Comparison of ENCODE assay signal across 8 cellular contexts in genomic region chr2:199462167-199462976, GRCh38. TPM values are rescaled to one million over a fixed set of nuclear protein-coding genes. Genes with fewer than 3 reads are reported as not detected.
DNase-seq lines count a peak whose midpoint lies in the region; ATAC-seq and TF ChIP-seq lines count a peak whose summit lies in the region.

No MANE protein-coding gene starts in this region.

- H3K27me3 ChIP-seq in CD4-positive, alpha-beta memory T cell (ENCODE audit: insufficient read depth, low read length), result peaks cover 68% of the 10 kb centered on the region

- no peak overlapping the region for H3K27ac Mint-ChIP-seq in stimulated activated naive CD8-positive, alpha-beta T cell treated with anti-CD3 and anti-CD28 coated beads, Interleukin-15, Interleukin-2, amounts not matched to agents 100 ng/mL and 50 ng/mL, for 24 hours
- H3K27ac Mint-ChIP-seq in MCF 10A (ENCODE audit: low read depth, unreplicated experiment) (no peak overlapping the region), mesothelial cell of epicardium (no peak overlapping the region)
- peak overlapping the region in 1 of 7 donors; percentile 88 for H3K27ac Mint-ChIP-seq in CD4-positive, alpha-beta memory T cell

- intact Hi-C loops in MCF 10A (cut with micrococcal nuclease), result no loop called here
- intact Hi-C loops in CD4-positive, alpha-beta memory T cell (cut with micrococcal nuclease), result no loop called here

- no peak overlapping the region for H3K4me3 ChIP-seq in CD4-positive, alpha-beta memory T cell (ENCODE audit: low read length in 2 of 2)

- DNase-seq in stimulated activated naive CD8-positive, alpha-beta T cell treated with anti-CD3 and anti-CD28 coated beads, Interleukin-15, Interleukin-2, amounts not matched to agents 100 U/mL and 50 U/mL, for 24 hours, result no peak
- DNase-seq in MCF 10A (ENCODE audit: unreplicated experiment) (no peak), mesothelial cell of epicardium (ENCODE audit: low spot score in 2 of 2, unreplicated experiment in 2 of 2) (no peak), SKM-1 treated with dmso at 0.1 percent for 144 hours (lab: John Stamatoyannopoulos, UW; ENCODE audit: unreplicated experiment) (no peak), NCI-H1105 (lab: John Stamatoyannopoulos, UW) (no peak), cerebellar cortex (ENCODE audit: low spot score) (no peak)
- DNase-seq in CD4-positive, alpha-beta memory T cell, result no peak

- H3K4me1 ChIP-seq in CD4-positive, alpha-beta memory T cell (ENCODE audit: insufficient read depth, low read length), result peaks cover 30% of the 10 kb centered on the region

- ATAC-seq in stimulated activated naive CD8-positive, alpha-beta T cell treated with anti-CD3 and anti-CD28 coated beads, Interleukin-15, Interleukin-2, amounts not matched to agents 100 U/mL and 50 U/mL, for 24 hours, result no peak

- peak overlapping the region; percentile 53 for H3K4me3 Mint-ChIP-seq in stimulated activated naive CD8-positive, alpha-beta T cell treated with anti-CD3 and anti-CD28 coated beads, Interleukin-15, Interleukin-2, amounts not matched to agents 100 ng/mL and 50 ng/mL, for 24 hours
- peak overlapping the region; percentile 68 for H3K4me3 Mint-ChIP-seq in MCF 10A (ENCODE audit: unreplicated experiment)
- peak overlapping the region; percentile 54 for H3K4me3 Mint-ChIP-seq in mesothelial cell of epicardium
- peak overlapping the region in 3 of 8 donors; percentile 43 to 69 (median 55) for H3K4me3 Mint-ChIP-seq in CD4-positive, alpha-beta memory T cell

- H3K9me3 Mint-ChIP-seq in stimulated activated naive CD8-positive, alpha-beta T cell treated with anti-CD3 and anti-CD28 coated beads, Interleukin-15, Interleukin-2, amounts not matched to agents 100 ng/mL and 50 ng/mL, for 24 hours, result peaks cover 5% of the 10 kb centered on the region
- H3K9me3 Mint-ChIP-seq in MCF 10A (ENCODE audit: unreplicated experiment) (no peaks in the 10 kb centered on the region), mesothelial cell of epicardium (no peaks in the 10 kb centered on the region)
- peaks cover 0 to 37% (median 23%) of the 10 kb centered on the region in 8 donors for H3K9me3 Mint-ChIP-seq in CD4-positive, alpha-beta memory T cell

- no peaks in the 10 kb centered on the region for H3K36me3 ChIP-seq in CD4-positive, alpha-beta memory T cell (ENCODE audit: insufficient read depth, low read length)

- H3K27me3 Mint-ChIP-seq in stimulated activated naive CD8-positive, alpha-beta T cell treated with anti-CD3 and anti-CD28 coated beads, Interleukin-15, Interleukin-2, amounts not matched to agents 100 ng/mL and 50 ng/mL, for 24 hours, result peaks cover 56% of the 10 kb centered on the region
- H3K27me3 Mint-ChIP-seq in MCF 10A (ENCODE audit: insufficient read depth, unreplicated experiment) (peaks cover 29% of the 10 kb centered on the region), mesothelial cell of epicardium (ENCODE audit: low read depth) (peaks cover 88% of the 10 kb centered on the region)
- peaks cover 45 to 50% of the 10 kb centered on the region in 2 donors for H3K27me3 Mint-ChIP-seq in CD4-positive, alpha-beta memory T cell

- CTCF ChIA-PET in MCF 10A (lab: Yijun Ruan, JAX), result interaction anchor here (0.6 to 2.1 kb wide), 15 partner anchors 9 to 1147 kb away, joined by 3 to 8 read pairs (median 3); no protein-coding TSS in a partner anchor
- CTCF ChIA-PET in CD4-positive, alpha-beta memory T cell (lab: Charles Lee; ENCODE audit: partially characterized antibody), result interaction anchor here (1.2 kb wide), 2 partner anchors 13 to 1148 kb away, joined by 3 read pairs; no protein-coding TSS in a partner anchor

- peaks cover 22% of the 10 kb centered on the region for H3K4me1 Mint-ChIP-seq in stimulated activated naive CD8-positive, alpha-beta T cell treated with anti-CD3 and anti-CD28 coated beads, Interleukin-15, Interleukin-2, amounts not matched to agents 100 ng/mL and 50 ng/mL, for 24 hours (ENCODE audit: low read depth)
- H3K4me1 Mint-ChIP-seq in MCF 10A (ENCODE audit: insufficient read depth, unreplicated experiment) (no peaks in the 10 kb centered on the region), mesothelial cell of epicardium (peaks cover 15% of the 10 kb centered on the region)
- H3K4me1 Mint-ChIP-seq in CD4-positive, alpha-beta memory T cell, result peaks cover 17 to 37% (median 21%) of the 10 kb centered on the region in 4 donors

- TF ChIP-seq CTCF in MCF 10A (IDR thresholded peaks at IDR 0.05; ENCODE audit: unreplicated experiment), result no peak
- TF ChIP-seq CTCF in mesothelial cell of epicardium (IDR thresholded peaks at IDR 0.05; ENCODE audit: unreplicated experiment), result no peak

- H3K27ac ChIP-seq in CD4-positive, alpha-beta memory T cell (ENCODE audit: low read depth, low read length), result no peak overlapping the region

- no TSS peak for BruUV-seq in MCF 10A (replicated peaks; lab: Mats Ljungman, UMichigan)

- peaks cover 9% of the 10 kb centered on the region for H3K36me3 Mint-ChIP-seq in stimulated activated naive CD8-positive, alpha-beta T cell treated with anti-CD3 and anti-CD28 coated beads, Interleukin-15, Interleukin-2, amounts not matched to agents 100 ng/mL and 50 ng/mL, for 24 hours (ENCODE audit: low read depth)
- no peaks in the 10 kb centered on the region for H3K36me3 Mint-ChIP-seq in MCF 10A (ENCODE audit: insufficient read depth, unreplicated experiment)
- H3K36me3 Mint-ChIP-seq in mesothelial cell of epicardium, result no peaks in the 10 kb centered on the region
- H3K36me3 Mint-ChIP-seq in CD4-positive, alpha-beta memory T cell, result peaks cover 5 to 9% of the 10 kb centered on the region in 2 donors

- peaks cover 0 to 5% of the 10 kb centered on the region in 2 donors for H3K9me3 ChIP-seq in CD4-positive, alpha-beta memory T cell (ENCODE audit: control insufficient read depth in 1 of 2, low read length in 2 of 2)

- POLR2A ChIA-PET in MCF 10A (lab: Yijun Ruan, JAX), result no interaction called here
- POLR2A ChIA-PET in CD4-positive, alpha-beta memory T cell (lab: Charles Lee; ENCODE audit: partially characterized antibody), result no interaction called here

RNA-seq across cellular contexts. Expression of gene SATB2, which starts 4.6 kb away (rescaled TPM):
- total RNA-seq in MCF 10A (2022) (16.5 and 22.2 TPM in 2 replicates), mesothelial cell of epicardium (3.4 to 4.0 TPM (median 3.8 TPM) in 3 replicates)
- total RNA-seq in CD4-positive, alpha-beta memory T cell, result under 1 TPM in 1 of 2 experiments, not detected in 1; 0.06 TPM
- polyA plus RNA-seq in CD4-positive, alpha-beta memory T cell, result not detected
